Comparison of ENCODE assay signal across 1 cellular context in the genomic region with DNA sequence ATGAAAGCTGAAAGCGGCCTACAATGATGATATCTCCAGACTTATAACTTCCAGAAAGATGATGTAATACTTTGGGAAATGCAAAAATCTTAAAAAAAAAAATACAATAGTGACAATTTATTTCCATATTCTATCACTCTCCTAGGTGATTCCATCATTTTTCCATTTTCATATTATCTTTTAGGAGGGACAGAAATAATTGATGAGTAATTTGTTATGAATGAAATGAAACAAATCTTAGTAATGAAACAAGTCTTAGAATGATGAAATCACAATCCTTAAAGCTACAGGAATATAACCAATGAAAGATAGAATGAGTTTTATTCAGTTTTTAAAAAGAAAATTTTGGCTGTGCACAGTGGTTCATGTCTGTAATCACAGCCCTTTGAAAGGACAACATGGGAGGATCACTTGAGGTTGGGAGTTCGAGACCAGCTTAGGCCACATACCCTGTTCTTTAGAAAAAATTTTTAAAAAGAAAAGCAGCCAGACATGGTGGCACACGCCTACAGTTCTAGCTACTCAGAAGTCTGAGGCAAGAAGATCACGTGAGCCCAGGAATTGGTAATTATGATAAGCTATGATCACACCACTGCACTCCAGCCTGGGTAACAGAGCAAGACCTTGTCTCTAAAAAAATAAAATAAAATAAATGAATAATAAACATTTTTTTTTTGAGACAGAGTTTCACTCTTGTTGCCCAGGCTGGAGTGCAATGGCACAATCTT.
TF ChIP-seq lines count a peak whose summit lies in the region.

No MANE protein-coding gene starts in this region.

TF ChIP-seq in SK-N-SH treated with all-trans-retinoic acid at 6 μM for 48 hours, 23 proteins besides CTCF, POLR2A, EP300 and RAD21:
- TF ChIP-seq, protein P1, sequence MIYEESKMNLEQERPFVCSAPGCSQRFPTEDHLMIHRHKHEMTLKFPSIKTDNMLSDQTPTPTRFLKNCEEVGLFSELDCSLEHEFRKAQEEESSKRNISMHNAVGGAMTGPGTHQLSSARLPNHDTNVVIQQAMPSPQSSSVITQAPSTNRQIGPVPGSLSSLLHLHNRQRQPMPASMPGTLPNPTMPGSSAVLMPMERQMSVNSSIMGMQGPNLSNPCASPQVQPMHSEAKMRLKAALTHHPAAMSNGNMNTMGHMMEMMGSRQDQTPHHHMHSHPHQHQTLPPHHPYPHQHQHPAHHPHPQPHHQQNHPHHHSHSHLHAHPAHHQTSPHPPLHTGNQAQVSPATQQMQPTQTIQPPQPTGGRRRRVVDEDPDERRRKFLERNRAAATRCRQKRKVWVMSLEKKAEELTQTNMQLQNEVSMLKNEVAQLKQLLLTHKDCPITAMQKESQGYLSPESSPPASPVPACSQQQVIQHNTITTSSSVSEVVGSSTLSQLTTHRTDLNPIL (CRISPR knock-in tag; IDR thresholded peaks at IDR 0.05; ENCODE audit: low read depth) = peak; percentile 69
- TF ChIP-seq ISL1 (CRISPR knock-in tag; IDR thresholded peaks at IDR 0.05) (peak; percentile 71), ZFP3 (CRISPR knock-in tag; IDR thresholded peaks at IDR 0.05) (no peak)
